In genomic region chr12:80313184-80313583, GRCh38 we compare ENCODE assay signal across 19 cellular contexts.
DNase-seq lines count a peak whose midpoint lies in the region; ATAC-seq and TF ChIP-seq lines count a peak whose summit lies in the region.
"Had no signal": no experiment of that assay in that cellular context is flagged by ENCODE, and none has a peak within 500 bp of the region (broad histone marks: within the 10 kb centered on the region; RNA-seq: fewer than 3 reads in every experiment).

No MANE protein-coding gene starts in this region.

- POLR2A ChIA-PET in BJ (lab: Charles Lee), result no interaction called here

- H3K4me1 ChIP-seq in RWPE2 (ENCODE audit: insufficient read depth, poor library complexity, severe bottlenecking), result no peaks in the 10 kb centered on the region
- H3K4me1 ChIP-seq: ascending aorta, pancreas had no signal

- CTCF ChIA-PET in BJ (lab: Yijun Ruan, JAX), result interaction anchor here (0.6 to 1.2 kb wide), 4 partner anchors 8 to 816 kb away, joined by 3 to 4 read pairs (median 3); no protein-coding TSS in a partner anchor
- CTCF ChIA-PET in activated naive CD4-positive, alpha-beta T cell treated with anti-CD3 and anti-CD28 coated beads for 36 hours (lab: Charles Lee), result no interaction called here

- H3K27ac Mint-ChIP-seq in activated naive CD4-positive, alpha-beta T cell treated with anti-CD3 and anti-CD28 coated beads for 36 hours, result no peak overlapping the region

- no peaks in the 10 kb centered on the region for H3K36me3 ChIP-seq in BJ (ENCODE audit: control insufficient read depth, insufficient read depth, low read length)
- no peaks in the 10 kb centered on the region for H3K36me3 ChIP-seq in RWPE2 (ENCODE audit: low read depth)
- H3K36me3 ChIP-seq: ascending aorta, pancreas had no signal

- no peak overlapping the region for H3K27ac ChIP-seq in RWPE2 (ENCODE audit: poor library complexity, severe bottlenecking)
- H3K27ac ChIP-seq: ascending aorta, coronary artery, pancreas, skin epidermis had no signal

- DNase-seq in BJ (ENCODE audit: low read depth) (no peak), HCEC 1CT (peak; percentile 35), RWPE2 (ENCODE audit: low spot score) (no peak), foreskin melanocyte (peak; percentile 2)
- DNase-seq in activated naive CD4-positive, alpha-beta T cell treated with anti-CD3 and anti-CD28 coated beads for 36 hours, result no peak
- DNase-seq: activated CD4-positive, alpha-beta T cell treated with anti-CD3 and anti-CD28 coated beads for 1 hour; DMS153; kidney glomerular epithelial cell; NCI-H1105; pancreas; SIG-M5; stimulated activated CD4-positive, alpha-beta T cell treated with anti-CD3 and anti-CD28 coated beads, Interleukin-4, amount 100 ng/mL, for 4 hours; T-helper 9 cell had no signal

- H3K27me3 Mint-ChIP-seq in activated naive CD4-positive, alpha-beta T cell treated with anti-CD3 and anti-CD28 coated beads for 36 hours (ENCODE audit: low read depth), result no peaks in the 10 kb centered on the region

- no peaks in the 10 kb centered on the region for H3K4me1 Mint-ChIP-seq in activated naive CD4-positive, alpha-beta T cell treated with anti-CD3 and anti-CD28 coated beads for 36 hours (ENCODE audit: low read depth)

- H3K4me3 ChIP-seq in BJ (ENCODE audit: low read depth, low read length) (no peak overlapping the region), RWPE2 (ENCODE audit: severe bottlenecking) (no peak overlapping the region)
- H3K4me3 ChIP-seq: ascending aorta, coronary artery, pancreas, skin epidermis had no signal

- H3K36me3 Mint-ChIP-seq in activated naive CD4-positive, alpha-beta T cell treated with anti-CD3 and anti-CD28 coated beads for 36 hours (ENCODE audit: low read depth), result no peaks in the 10 kb centered on the region

- H3K4me3 Mint-ChIP-seq in activated naive CD4-positive, alpha-beta T cell treated with anti-CD3 and anti-CD28 coated beads for 36 hours, result no peak overlapping the region

- TF ChIP-seq CTCF in BJ (IDR thresholded peaks at IDR 0.05; ENCODE audit: insufficient read depth, low read depth, low read length) (0 out of 2 replicates have a peak, but pooled peaks have one; percentile 16), RWPE2 (IDR thresholded peaks at IDR 0.05; ENCODE audit: poor library complexity, severe bottlenecking) (peak; percentile 19)

- intact Hi-C loops in activated naive CD4-positive, alpha-beta T cell treated with anti-CD3 and anti-CD28 coated beads for 36 hours (cut with micrococcal nuclease), result no loop called here

- H3K9me3 Mint-ChIP-seq in activated naive CD4-positive, alpha-beta T cell treated with anti-CD3 and anti-CD28 coated beads for 36 hours, result no peaks in the 10 kb centered on the region

- H3K27me3 ChIP-seq in BJ (ENCODE audit: control insufficient read depth, insufficient read depth, low read length), result no peaks in the 10 kb centered on the region
- H3K27me3 ChIP-seq in RWPE2 (ENCODE audit: insufficient read depth, poor library complexity, severe bottlenecking), result no peaks in the 10 kb centered on the region
- H3K27me3 ChIP-seq: ascending aorta, pancreas had no signal

- no peaks in the 10 kb centered on the region for H3K9me3 ChIP-seq in RWPE2 (ENCODE audit: severe bottlenecking)
- H3K9me3 ChIP-seq: ascending aorta, pancreas had no signal

- no peak for ATAC-seq in RWPE2 (ENCODE audit: low read depth)
- no peak for ATAC-seq in GM18511 (IDR thresholded peaks at IDR 0.05; ENCODE audit: unreplicated experiment)
- no peak for ATAC-seq in GM21390 (IDR thresholded peaks at IDR 0.05; ENCODE audit: unreplicated experiment)
- ATAC-seq in HG03025 (IDR thresholded peaks at IDR 0.05; ENCODE audit: low FRiP score, unreplicated experiment), result no peak
- ATAC-seq: pancreas had no signal

Comparison
In these comparisons a context has a peak if more than half of its experiments do, and no peak if none do; other contexts are left out.
1. DNase-seq: peak in HCEC 1CT (single experiment) and foreskin melanocyte (single experiment); none in BJ (single experiment), RWPE2 (single experiment) and activated naive CD4-positive, alpha-beta T cell treated with anti-CD3 and anti-CD28 coated beads for 36 hours (single experiment).